In the genomic region with DNA sequence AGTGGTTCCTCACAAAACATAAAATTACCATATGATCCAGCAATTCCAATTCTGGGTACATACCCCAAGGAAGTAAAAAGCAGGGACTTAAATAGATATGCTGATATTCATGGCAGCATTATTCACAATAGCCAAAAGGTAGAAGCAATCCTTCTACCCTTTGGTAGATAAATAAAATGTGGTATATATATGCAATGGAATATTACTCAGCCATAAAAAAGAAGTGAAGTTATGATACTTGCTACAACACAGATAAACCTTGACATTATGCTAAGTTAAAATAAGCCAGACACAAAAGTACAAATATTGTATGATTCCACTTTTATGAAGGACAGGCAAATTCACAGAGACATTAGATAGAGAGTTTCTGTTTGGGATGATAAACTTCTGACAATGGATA, we compare ENCODE assay signal across 2 cellular contexts.
A peak's percentile ranks its signal among the peaks of the same experiment; 100 is the strongest.
TF ChIP-seq lines count a peak whose summit lies in the region.

No MANE protein-coding gene starts in this region.

TF ChIP-seq in HEK293, 187 proteins besides CTCF, POLR2A, EP300 and RAD21 (continued from another document):
- TF ChIP-seq, protein P1, sequence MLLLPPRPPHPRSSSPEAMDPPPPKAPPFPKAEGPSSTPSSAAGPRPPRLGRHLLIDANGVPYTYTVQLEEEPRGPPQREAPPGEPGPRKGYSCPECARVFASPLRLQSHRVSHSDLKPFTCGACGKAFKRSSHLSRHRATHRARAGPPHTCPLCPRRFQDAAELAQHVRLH (tag by site-specific recombination; IDR thresholded peaks at IDR 0.05), result peak; percentile 56; the same call in 1 of the 2 replicates
- TF ChIP-seq ZNF24 (tag by site-specific recombination; IDR thresholded peaks at IDR 0.05) (no peak), ZNF146 (tag by site-specific recombination; IDR thresholded peaks at IDR 0.05) (peak; percentile 95)

TF ChIP-seq in K562, 482 proteins besides CTCF, POLR2A, EP300 and RAD21:
- no peak for TF ChIP-seq TSHZ1 (CRISPR knock-in tag; IDR thresholded peaks at IDR 0.05)
- TF ChIP-seq ELF1 (tag; IDR thresholded peaks at IDR 0.05), result no peak
- peak; percentile 83 for TF ChIP-seq ZNF146 (CRISPR knock-in tag; IDR thresholded peaks at IDR 0.05; ENCODE audit: unreplicated experiment)
- TF ChIP-seq KDM1A (IDR thresholded peaks at IDR 0.05), result 0 out of 4 replicates have a peak, but pooled peaks of 1 of the 2 experiments have one; percentile 18
- TF ChIP-seq GATA2 (CRISPR knock-in tag; IDR thresholded peaks at IDR 0.05), result no peak
